ENCODE assay signal across 10 cellular contexts in genomic region chr19:28283592-28283991, GRCh38.
"Had no signal": no experiment of that assay in that cellular context is flagged by ENCODE, and none has a peak within 500 bp of the region (broad histone marks: within the 10 kb centered on the region; RNA-seq: fewer than 3 reads in every experiment).

No MANE protein-coding gene starts in this region.

- FAIRE-seq: H1, H54 had no signal

- H3K36me3 ChIP-seq: HAP-1 had no signal

- H3K4me3 ChIP-seq: GM23248, GM23338, HAP-1 had no signal

- H3K27ac ChIP-seq: GM23248 had no signal

- H3K27ac Mint-ChIP-seq: GM23338, H9, HFFc6 had no signal

- DNase-seq: GM23248, GOT3, H7, H9, HCEC 1CT, HFFc6 had no signal

- H3K4me1 ChIP-seq: HAP-1 had no signal

- H3K4me3 Mint-ChIP-seq: GM23338, H9, HFFc6 had no signal
